In the genomic region with DNA sequence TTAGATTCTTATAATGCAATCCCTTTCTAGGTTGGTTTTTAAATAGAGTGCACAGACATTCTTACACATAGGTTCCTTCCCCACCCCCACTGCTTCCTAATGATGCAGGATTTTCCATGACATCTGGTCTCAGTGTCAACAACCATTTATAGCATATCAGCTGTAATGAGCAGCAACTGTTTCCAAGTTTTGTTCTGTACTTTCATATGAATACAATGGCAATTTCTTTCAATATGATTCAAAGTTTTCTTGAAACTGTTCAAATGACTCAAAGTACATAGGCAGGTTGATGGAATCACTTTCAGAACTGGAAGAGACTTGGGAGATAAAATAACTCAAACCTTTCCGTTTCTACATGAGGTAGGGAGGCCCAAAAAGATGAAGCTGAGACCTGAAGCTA, we compare ENCODE assay signal across 10 cellular contexts.
DNase-seq lines count a peak whose midpoint lies in the region; ATAC-seq and TF ChIP-seq lines count a peak whose summit lies in the region.
"Had no signal": no experiment of that assay in that cellular context is flagged by ENCODE, and none has a peak within 500 bp of the region (broad histone marks: within the 10 kb centered on the region; RNA-seq: fewer than 3 reads in every experiment).

No MANE protein-coding gene starts in this region.

- H3K4me2 ChIP-seq in PC-3 (ENCODE audit: low read length): no peak overlapping the region

- no peak overlapping the region for H3K27ac ChIP-seq in PC-3 (ENCODE audit: low read length)
- H3K27ac ChIP-seq: parathyroid adenoma had no signal

- no peak overlapping the region for H2AFZ ChIP-seq in PC-3 (ENCODE audit: low read length)
- H2AFZ ChIP-seq: parathyroid adenoma had no signal

- in situ Hi-C loops in G401 (cut with HindIII; ENCODE audit: low sequenced_read_pairs): no loop called here

- no peak overlapping the region for H3K4me3 ChIP-seq in PC-3 (ENCODE audit: low read length)

- no peaks in the 10 kb centered on the region for H4K20me1 ChIP-seq in PC-3 (ENCODE audit: low read length)

- no TSS peak for BruUV-seq in PC-3 (replicated peaks; lab: Mats Ljungman, UMichigan)

- intact Hi-C loops in PC-3 (cut with micrococcal nuclease): loop anchor here (10.0 kb wide), 2 partner anchors 76 to 246 kb away; no protein-coding TSS in a partner anchor

- H3F3A ChIP-seq in PC-3 (ENCODE audit: low read length, unreplicated experiment): no peaks in the 10 kb centered on the region

- ATAC-seq in HG02884 (IDR thresholded peaks at IDR 0.05; ENCODE audit: unreplicated experiment) (no peak), PC-3 (no peak), GM19455 (IDR thresholded peaks at IDR 0.05; ENCODE audit: unreplicated experiment) (no peak)

- no peaks in the 10 kb centered on the region for H3K36me3 ChIP-seq in PC-3 (ENCODE audit: low read depth, low read length)

- H3K9me3 ChIP-seq in PC-3 (ENCODE audit: low read length): no peaks in the 10 kb centered on the region

- DNase-seq in G401 (ENCODE audit: low spot score) (peak; percentile 35), NCI-H2171 (lab: John Stamatoyannopoulos, UW) (peak; percentile 8), dermis blood vessel endothelial cell (peak; percentile 87), DMS153 (lab: John Stamatoyannopoulos, UW) (no peak), PC-3 (no peak)
- peak; percentile 37 to 45 for DNase-seq in stimulated activated CD4-positive, alpha-beta T cell treated with anti-CD3 and anti-CD28 coated beads, Interleukin-12 subunit alpha, Interleukin-12 subunit beta, amount 100 ng/mL, for 24 hours (ENCODE audit: low read depth in 2 of 2)
- DNase-seq: SHP77 treated with DMSO at 0.1 percent for 48 hours had no signal

- H3K4me1 ChIP-seq in PC-3 (ENCODE audit: insufficient read depth, low read length): no peaks in the 10 kb centered on the region
- H3K4me1 ChIP-seq: parathyroid adenoma had no signal

- no peak for TF ChIP-seq CTCF in PC-3 (conservative IDR thresholded peaks at IDR 0.05; ENCODE audit: low read depth, low read length)

- H3K27me3 ChIP-seq in PC-3 (ENCODE audit: low read length): no peaks in the 10 kb centered on the region

- POLR2A ChIA-PET in PC-3 (lab: Charles Lee; ENCODE audit: unreplicated experiment): no interaction called here

- CTCF ChIA-PET in PC-3 (lab: Charles Lee): no interaction called here

- H3K9ac ChIP-seq in PC-3 (ENCODE audit: low read length): no peak overlapping the region
- H3K9ac ChIP-seq: parathyroid adenoma had no signal

- no peaks in the 10 kb centered on the region for H3K9me2 ChIP-seq in PC-3 (replicated peaks; ENCODE audit: low read length)

- H3K79me2 ChIP-seq in PC-3 (ENCODE audit: low read length): no peaks in the 10 kb centered on the region
- H3K79me2 ChIP-seq: parathyroid adenoma had no signal

Comparison
In these comparisons a context has a peak if more than half of its experiments do, and no peak if none do; other contexts are left out.
1. DNase-seq: peak in G401 (single experiment), NCI-H2171 (single experiment), dermis blood vessel endothelial cell (single experiment) and stimulated activated CD4-positive, alpha-beta T cell treated with anti-CD3 and anti-CD28 coated beads, Interleukin-12 subunit alpha, Interleukin-12 subunit beta, amount 100 ng/mL, for 24 hours (2 of 2); none in DMS153 (single experiment) and PC-3 (single experiment).